In the genomic region with DNA sequence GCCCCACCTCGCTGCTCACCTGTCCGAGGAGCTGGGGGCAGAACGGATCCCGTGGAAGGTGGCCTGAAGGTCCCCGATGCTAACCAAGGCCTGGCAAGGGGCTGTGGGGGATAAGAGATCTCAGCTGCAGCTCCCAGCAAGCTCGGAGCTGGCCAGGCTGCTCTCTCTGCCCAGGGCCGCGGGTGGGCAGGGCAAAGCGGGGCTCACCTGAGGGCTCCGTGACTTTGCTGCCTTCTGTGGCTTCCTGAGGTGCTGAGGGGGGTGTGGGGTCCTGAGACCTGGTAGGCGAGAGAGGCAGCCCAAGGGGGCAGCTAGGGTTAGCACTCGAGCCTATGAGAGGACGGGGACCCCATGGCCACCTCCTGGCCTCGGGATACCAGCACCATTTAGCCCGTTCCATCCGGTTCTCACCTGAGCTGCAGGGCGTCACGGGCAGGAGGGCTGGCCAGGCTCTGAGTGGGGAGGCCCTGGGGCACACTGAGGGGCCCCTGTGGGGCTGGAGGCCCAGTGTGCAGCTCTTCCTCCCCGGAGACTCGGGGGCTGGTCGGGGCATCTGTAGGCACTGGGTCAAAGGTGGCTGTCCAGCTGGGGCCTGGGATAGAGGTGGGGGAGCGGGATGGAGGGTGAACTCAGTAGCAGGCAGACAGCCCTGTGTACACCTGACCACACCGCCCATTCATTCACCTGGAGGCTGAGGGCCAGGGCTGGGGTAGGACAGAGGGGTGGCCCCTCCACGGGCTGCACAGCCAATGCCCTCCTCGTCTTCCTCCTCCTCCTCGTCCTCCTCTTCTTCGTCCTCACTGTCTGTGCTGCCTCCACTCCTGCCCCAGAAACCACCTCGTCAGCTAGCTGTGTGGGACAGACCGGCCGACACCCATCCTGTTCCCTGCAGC, we compare ENCODE assay signal across 22 cellular contexts. TPM values are rescaled to one million over a fixed set of nuclear protein-coding genes. Genes with fewer than 3 reads are reported as not detected.
DNase-seq lines count a peak whose midpoint lies in the region; ATAC-seq, FAIRE-seq and TF ChIP-seq lines count a peak whose summit lies in the region.
"Had no signal": no experiment of that assay in that cellular context is flagged by ENCODE, and none has a peak within 500 bp of the region (broad histone marks: within the 10 kb centered on the region; RNA-seq: fewer than 3 reads in every experiment).

No MANE protein-coding gene starts in this region.

- H3K4me1 ChIP-seq in K562 (replicated peaks in 1 of 2; ENCODE audit: control insufficient read depth in 2 of 2, insufficient read depth in 2 of 2, low read length in 2 of 2), result peaks cover 0 to 43% of the 10 kb centered on the region in 2 experiments; a peak in 1 of 5 replicates
- peaks cover 0 to 24% (median 19%) of the 10 kb centered on the region in 4 donors for H3K4me1 ChIP-seq in sigmoid colon
- H3K4me1 ChIP-seq: BLaER1 had no signal

- H3K9me3 ChIP-seq in K562 (replicated peaks; ENCODE audit: control insufficient read depth, insufficient read depth, low read depth, low read length) (no peaks in the 10 kb centered on the region), sigmoid colon (no peaks in the 10 kb centered on the region)
- H3K9me3 ChIP-seq: BLaER1 had no signal

- no peak overlapping the region for H3K27ac ChIP-seq in K562 (ENCODE audit: extremely low read depth, low read depth, low read length)
- no peak overlapping the region for H3K27ac ChIP-seq in sigmoid colon
- H3K27ac ChIP-seq: 22Rv1, BLaER1, GM23248, KMS-11 had no signal

- TF ChIP-seq EP300 in K562 (IDR thresholded peaks at IDR 0.05; ENCODE audit: low read length) (no peak), sigmoid colon (IDR thresholded peaks at IDR 0.05) (no peak)

- intact Hi-C loops in K562 (cut with micrococcal nuclease) (no loop called here), sigmoid colon (cut with DNase I) (no loop called here)

- FAIRE-seq in K562 (lab: Jason Lieb, UNC), result no peak
- FAIRE-seq in D721Med (lab: Jason Lieb, UNC), result no peak

- TF ChIP-seq POLR2A in K562 (conservative IDR thresholded peaks at IDR 0.05) (no peak), sigmoid colon (IDR thresholded peaks at IDR 0.05) (no peak)

- H3K4me3 ChIP-seq in K562 (no peak overlapping the region), sigmoid colon (no peak overlapping the region)
- H3K4me3 ChIP-seq: BLaER1, GM23248 had no signal

- no TSS peak for BruUV-seq in K562 (replicated peaks; lab: Mats Ljungman, UMichigan)

- in situ Hi-C loops in K562 (cut with MboI), result no loop called here

- no peak for DNase-seq in activated T-cell treated with anti-CD3 and anti-CD28 coated beads, Interleukin-2, amount 50 U/mL, for 24 hours
- DNase-seq in activated T-cell treated with anti-CD3 and anti-CD28 coated beads, Interleukin-2, amount 50 U/mL, for 48 hours, result no peak
- DNase-seq in K562 (ENCODE audit: extremely low read depth in 1 of 4, low spot score in 3 of 4) (no peak), sigmoid colon (peak; percentile 56), D721Med (ENCODE audit: insufficient read length, low spot score) (no peak), HEK293T (ENCODE audit: extremely low spot score) (no peak)
- DNase-seq: ACHN; CD4-positive, alpha-beta T cell; COR-L47; DMS 273 treated with DMSO at 0.1 percent for 48 hours; GM23248; H9; MV-4-11; NCI-H1105 treated with DMSO at 0.1 percent for 48 hours; NCI-H2029 treated with DMSO at 0.1 percent for 48 hours; NCI-H226; NCI-H510A treated with DMSO at 0.1 percent for 48 hours; NCI-H748 treated with DMSO at 0.1 percent for 48 hours had no signal

- H2AFZ ChIP-seq in K562 (ENCODE audit: low read depth, low read length), result no peak overlapping the region
- H2AFZ ChIP-seq: GM23248 had no signal

- no peaks in the 10 kb centered on the region for H3K79me2 ChIP-seq in K562 (ENCODE audit: control insufficient read depth, insufficient read depth, low read length)

- H3K9me3 Mint-ChIP-seq in activated T-cell treated with anti-CD3 and anti-CD28 coated beads, Interleukin-2, amount 50 U/mL, for 24 hours, result no peaks in the 10 kb centered on the region
- H3K9me3 Mint-ChIP-seq: CD4-positive, alpha-beta T cell; H9 had no signal

- H3K36me3 ChIP-seq in K562 (ENCODE audit: control insufficient read depth, insufficient read depth, low read length) (peaks cover 94% of the 10 kb centered on the region), sigmoid colon (peaks cover 30 to 76% (median 47%) of the 10 kb centered on the region in 4 donors)

- no peaks in the 10 kb centered on the region for H4K20me1 ChIP-seq in K562 (replicated peaks; ENCODE audit: control insufficient read depth, insufficient read depth, low read length)

- peaks cover 93% of the 10 kb centered on the region for H3K36me3 Mint-ChIP-seq in activated T-cell treated with anti-CD3 and anti-CD28 coated beads, Interleukin-2, amount 50 U/mL, for 24 hours (ENCODE audit: low read depth)

- CTCF ChIA-PET in K562 (lab: Yijun Ruan, JAX; ENCODE audit: low intra/inter-chr PET ratio) (no interaction called here), HEK293T (lab: Yijun Ruan, JAX) (no interaction called here)

- H3K4me3 Mint-ChIP-seq in activated T-cell treated with anti-CD3 and anti-CD28 coated beads, Interleukin-2, amount 50 U/mL, for 24 hours, result no peak overlapping the region
- H3K4me3 Mint-ChIP-seq: CD4-positive, alpha-beta T cell; H9 had no signal

- no peak overlapping the region for H3K4me2 ChIP-seq in K562 (ENCODE audit: insufficient read depth, low read length)
- H3K4me2 ChIP-seq: BLaER1, KMS-11 had no signal

- POLR2A ChIA-PET in K562 (lab: Yijun Ruan, JAX) (interaction anchor here (0.6 to 1.1 kb wide), 4 partner anchors 8 to 63 kb away, joined by 3 read pairs; no protein-coding TSS in a partner anchor), HEK293T (lab: Yijun Ruan, JAX) (no interaction called here)

- H3K27ac Mint-ChIP-seq in activated T-cell treated with anti-CD3 and anti-CD28 coated beads, Interleukin-2, amount 50 U/mL, for 24 hours, result peak overlapping the region; percentile 44
- H3K27ac Mint-ChIP-seq: CD4-positive, alpha-beta T cell had no signal

- H3K27me3 ChIP-seq in K562 (ENCODE audit: control insufficient read depth in 2 of 2, insufficient read depth in 2 of 2, low read length in 2 of 2) (no peaks in the 10 kb centered on the region), sigmoid colon (no peaks in the 10 kb centered on the region)
- H3K27me3 ChIP-seq: BLaER1 had no signal

- peak overlapping the region in 1 of 2 experiments; percentile 15; a peak in 1 of 4 replicates for H3K9ac ChIP-seq in K562 (ENCODE audit: insufficient read depth in 1 of 2, low read depth in 2 of 2, low read length in 2 of 2)
- H3K9ac ChIP-seq: BLaER1, GM23248, KMS-11 had no signal

- no peaks in the 10 kb centered on the region for H3K27me3 Mint-ChIP-seq in activated T-cell treated with anti-CD3 and anti-CD28 coated beads, Interleukin-2, amount 50 U/mL, for 24 hours
- H3K27me3 Mint-ChIP-seq: CD4-positive, alpha-beta T cell had no signal

- peaks cover 3% of the 10 kb centered on the region for H3K9me1 ChIP-seq in K562 (ENCODE audit: control insufficient read depth, insufficient read depth, low read length)

- 93% methylated on average over 26 of the region's 30 CpGs for WGBS in K562 (ENCODE audit: insufficient coverage, low coverage, missing lambda C conversion rate)
- WGBS in sigmoid colon, 2 donors, result 95% methylated on average over 30 of the region's 30 CpGs

- no peak for TF ChIP-seq CTCF in K562 (IDR thresholded peaks at IDR 0.05 in 2 of 3, conservative IDR thresholded peaks at IDR 0.05 in 1 of 3; ENCODE audit: insufficient read depth in 2 of 3, low read depth in 1 of 3, low read length in 3 of 3)
- no peak for TF ChIP-seq CTCF in sigmoid colon (IDR thresholded peaks at IDR 0.05)
- no peak for TF ChIP-seq CTCF in D721Med (IDR thresholded peaks at IDR 0.05; ENCODE audit: insufficient read depth, missing control alignments)

- no peak for ATAC-seq in K562
- ATAC-seq: Panc1 had no signal

- no peak for TF ChIP-seq RAD21 in K562 (CRISPR knock-in tag; conservative IDR thresholded peaks at IDR 0.05 in 1 of 2, IDR thresholded peaks at IDR 0.05 in 1 of 2)

- peaks cover 2% of the 10 kb centered on the region for H3K4me1 Mint-ChIP-seq in activated T-cell treated with anti-CD3 and anti-CD28 coated beads, Interleukin-2, amount 50 U/mL, for 24 hours (ENCODE audit: low read depth)
- H3K4me1 Mint-ChIP-seq: H9 had no signal

RNA-seq across cellular contexts. Expression of a gene that starts 3.1 kb away (rescaled TPM):
- 8.0 and 35.1 TPM in 2 replicates for total RNA-seq in K562 (2011; cell fraction: chromatin; rRNA removed; ENCODE audit: low replicate concordance)
- 26.1 and 32.9 TPM in 2 replicates for total RNA-seq in K562 (2011; cell fraction: nucleolus; rRNA removed)
- 13.7 and 16.3 TPM in 2 replicates for total RNA-seq in K562 (2011; cell fraction: nucleoplasm; rRNA removed)
- total RNA-seq in K562 (2014; rRNA removed), result 3.9 and 4.6 TPM in 2 replicates
- 0.19 and 0.55 TPM in 2 replicates for total RNA-seq in K562 (2014; rRNA removed; fragmentation: Illumina TruSeq; extraction: Trizol)
- total RNA-seq in K562 (2015; rRNA removed; fragmentation: Illumina TruSeq; extraction: Trizol), result 2.1 TPM in 2 replicates
- total RNA-seq in K562 (2021), result 5.7 and 6.3 TPM in 2 replicates
- 1.3 and 3.2 TPM in 2 replicates for polyA plus RNA-seq in K562 (2011; rRNA removed)
- polyA plus RNA-seq in K562 (2011; cell fraction: cytosol; rRNA removed), result 2.8 and 7.3 TPM in 2 replicates
- 23.8 and 45.7 TPM in 2 replicates for polyA plus RNA-seq in K562 (2011; cell fraction: nucleus; rRNA removed)
- 5.1 and 12.3 TPM in 2 replicates for polyA plus RNA-seq in K562 (2012)
- 2.2 and 5.1 TPM in 2 replicates for polyA plus RNA-seq in K562 (2014; fragmentation: Illumina TruSeq; extraction: Trizol)
- under 1 TPM; 0.28 to 0.41 TPM for polyA plus RNA-seq in K562 (2014; fragmentation: Nextera tagmentation; extraction: Ambion mirVana)
- polyA plus RNA-seq in K562 (2014; rRNA removed), result 6.2 and 7.9 TPM in 2 replicates
- 0.81 and 1.5 TPM in 2 replicates for polyA minus RNA-seq in K562 (2011; rRNA and poly(A)+ RNA removed)
- 1.2 TPM in 1 of 2 replicates, not detected in the other for polyA minus RNA-seq in K562 (2011; cell fraction: cytosol; rRNA and poly(A)+ RNA removed)
- polyA minus RNA-seq in K562 (2011; cell fraction: nucleus; rRNA and poly(A)+ RNA removed), result 4.4 and 5.9 TPM in 2 replicates
- 1 to 10 TPM; 1.1 to 3.6 (median 1.8) TPM for total RNA-seq in sigmoid colon
- 1 to 10 TPM in 2 of 3 donors, under 1 TPM in 1; 0.69 to 7.9 (median 1.8) TPM for polyA plus RNA-seq in sigmoid colon

RNA-seq across cellular contexts. Expression of a gene that starts 22.3 kb away (rescaled TPM):
- 57.9 and 171 TPM in 2 replicates for total RNA-seq in K562 (2011; cell fraction: chromatin; rRNA removed; ENCODE audit: low replicate concordance)
- total RNA-seq in K562 (2011; cell fraction: nucleolus; rRNA removed), result 67.1 and 78.4 TPM in 2 replicates
- 53.0 and 59.6 TPM in 2 replicates for total RNA-seq in K562 (2011; cell fraction: nucleoplasm; rRNA removed)
- total RNA-seq in K562 (2014; rRNA removed) (24.0 and 36.5 TPM in 2 replicates), K562 (2014; rRNA removed; fragmentation: Illumina TruSeq; extraction: Trizol) (14.7 and 17.6 TPM in 2 replicates), K562 (2015; rRNA removed; fragmentation: Illumina TruSeq; extraction: Trizol) (18.6 and 19.0 TPM in 2 replicates), K562 (2021) (25.5 and 26.4 TPM in 2 replicates), sigmoid colon (1 to 10 TPM in 3 of 4 donors, under 1 TPM in 1; 0.95 to 4.3 (median 2.0) TPM)
- polyA plus RNA-seq in K562 (2011; rRNA removed) (33.6 and 34.3 TPM in 2 replicates), K562 (2014; fragmentation: Illumina TruSeq; extraction: Trizol) (31.2 and 33.2 TPM in 2 replicates), K562 (2014; fragmentation: Nextera tagmentation; extraction: Ambion mirVana) (1 to 10 TPM in 1 of 2 experiments, under 1 TPM in 1; 0.87 to 2.9 TPM), K562 (2014; rRNA removed) (22.7 and 22.8 TPM in 2 replicates), sigmoid colon (10 to 100 TPM; 31.2 to 61.3 (median 33.3) TPM)
- 31.6 and 38.9 TPM in 2 replicates for polyA plus RNA-seq in K562 (2011; cell fraction: cytosol; rRNA removed)
- 66.1 and 111 TPM in 2 replicates for polyA plus RNA-seq in K562 (2011; cell fraction: nucleus; rRNA removed)
- 19.2 and 61.5 TPM in 2 replicates for polyA plus RNA-seq in K562 (2012)
- polyA minus RNA-seq in K562 (2011; rRNA and poly(A)+ RNA removed), result 34.7 and 44.2 TPM in 2 replicates
- polyA minus RNA-seq in K562 (2011; cell fraction: cytosol; rRNA and poly(A)+ RNA removed), result 15.8 and 20.3 TPM in 2 replicates
- polyA minus RNA-seq in K562 (2011; cell fraction: nucleus; rRNA and poly(A)+ RNA removed), result 46.6 and 47.5 TPM in 2 replicates
- total RNA-seq: CD4-positive, alpha-beta T cell had no signal

RNA-seq across cellular contexts. Expression of a gene that starts 27.2 kb away (rescaled TPM):
- 138 and 331 TPM in 2 replicates for total RNA-seq in K562 (2011; cell fraction: chromatin; rRNA removed; ENCODE audit: low replicate concordance)
- total RNA-seq in K562 (2011; cell fraction: nucleolus; rRNA removed), result 170 and 181 TPM in 2 replicates
- 119 and 126 TPM in 2 replicates for total RNA-seq in K562 (2011; cell fraction: nucleoplasm; rRNA removed)
- total RNA-seq in K562 (2014; rRNA removed) (58.3 and 78.9 TPM in 2 replicates), K562 (2014; rRNA removed; fragmentation: Illumina TruSeq; extraction: Trizol) (25.5 and 28.1 TPM in 2 replicates), K562 (2015; rRNA removed; fragmentation: Illumina TruSeq; extraction: Trizol) (37.2 and 39.6 TPM in 2 replicates), K562 (2021) (115 and 135 TPM in 2 replicates), sigmoid colon (10 to 100 TPM; 17.1 to 46.8 (median 24.9) TPM)
- polyA plus RNA-seq in K562 (2011; rRNA removed) (37.0 and 59.5 TPM in 2 replicates), K562 (2014; fragmentation: Illumina TruSeq; extraction: Trizol) (42.6 and 75.6 TPM in 2 replicates), K562 (2014; fragmentation: Nextera tagmentation; extraction: Ambion mirVana) (under 1 TPM; 0.48 to 0.89 TPM), K562 (2014; rRNA removed) (72.9 and 82.6 TPM in 2 replicates), sigmoid colon (10 to 100 TPM; 19.8 to 78.1 (median 22.9) TPM)
- 51.6 and 73.6 TPM in 2 replicates for polyA plus RNA-seq in K562 (2011; cell fraction: cytosol; rRNA removed)
- polyA plus RNA-seq in K562 (2011; cell fraction: nucleus; rRNA removed), result 101 and 109 TPM in 2 replicates
- 69.7 and 88.1 TPM in 2 replicates for polyA plus RNA-seq in K562 (2012)
- polyA minus RNA-seq in K562 (2011; rRNA and poly(A)+ RNA removed), result 47.1 and 60.9 TPM in 2 replicates
- polyA minus RNA-seq in K562 (2011; cell fraction: cytosol; rRNA and poly(A)+ RNA removed), result 68.7 and 77.1 TPM in 2 replicates
- 31.9 and 52.0 TPM in 2 replicates for polyA minus RNA-seq in K562 (2011; cell fraction: nucleus; rRNA and poly(A)+ RNA removed)

RNA-seq across cellular contexts. Expression of a gene that starts 48.3 kb away (rescaled TPM):
- 1.8 and 7.4 TPM in 2 replicates for total RNA-seq in K562 (2011; cell fraction: chromatin; rRNA removed; ENCODE audit: low replicate concordance)
- total RNA-seq in K562 (2011; cell fraction: nucleolus; rRNA removed), result 14.1 and 16.0 TPM in 2 replicates
- total RNA-seq in K562 (2011; cell fraction: nucleoplasm; rRNA removed), result 5.8 and 8.5 TPM in 2 replicates
- total RNA-seq in K562 (2014; rRNA removed), result 54.6 and 63.3 TPM in 2 replicates
- total RNA-seq in K562 (2014; rRNA removed; fragmentation: Illumina TruSeq; extraction: Trizol), result 12.3 and 13.9 TPM in 2 replicates
- total RNA-seq in K562 (2015; rRNA removed; fragmentation: Illumina TruSeq; extraction: Trizol), result 38.7 and 41.3 TPM in 2 replicates
- 81.3 and 85.8 TPM in 2 replicates for total RNA-seq in K562 (2021)
- 20.6 and 30.4 TPM in 2 replicates for polyA plus RNA-seq in K562 (2011; rRNA removed)
- polyA plus RNA-seq in K562 (2011; cell fraction: cytosol; rRNA removed), result 38.3 and 103 TPM in 2 replicates
- 17.4 and 24.9 TPM in 2 replicates for polyA plus RNA-seq in K562 (2011; cell fraction: nucleus; rRNA removed)
- 67.2 and 80.0 TPM in 2 replicates for polyA plus RNA-seq in K562 (2012)
- 21.8 and 37.7 TPM in 2 replicates for polyA plus RNA-seq in K562 (2014; fragmentation: Illumina TruSeq; extraction: Trizol)
- polyA plus RNA-seq in K562 (2014; fragmentation: Nextera tagmentation; extraction: Ambion mirVana), result 1 to 10 TPM in 1 of 2 experiments, under 1 TPM in 1; 0.83 to 1.5 TPM
- polyA plus RNA-seq in K562 (2014; rRNA removed), result 59.0 and 62.3 TPM in 2 replicates
- 5.2 and 9.1 TPM in 2 replicates for polyA minus RNA-seq in K562 (2011; rRNA and poly(A)+ RNA removed)
- polyA minus RNA-seq in K562 (2011; cell fraction: cytosol; rRNA and poly(A)+ RNA removed), result 23.1 and 31.8 TPM in 2 replicates
- 6.2 and 6.8 TPM in 2 replicates for polyA minus RNA-seq in K562 (2011; cell fraction: nucleus; rRNA and poly(A)+ RNA removed)
- total RNA-seq in sigmoid colon, result 10 to 100 TPM; 19.7 to 30.5 (median 23.8) TPM
- 10 to 100 TPM; 31.8 to 62.7 (median 32.4) TPM for polyA plus RNA-seq in sigmoid colon

RNA-seq across cellular contexts. Expression of a gene that starts 51.5 kb away (rescaled TPM):
- 8.2 and 12.8 TPM in 2 replicates for total RNA-seq in K562 (2011; cell fraction: chromatin; rRNA removed; ENCODE audit: low replicate concordance)
- total RNA-seq in K562 (2011; cell fraction: nucleolus; rRNA removed), result 5.1 and 5.5 TPM in 2 replicates
- 8.5 and 9.7 TPM in 2 replicates for total RNA-seq in K562 (2011; cell fraction: nucleoplasm; rRNA removed)
- total RNA-seq in K562 (2014; rRNA removed) (9.9 and 15.7 TPM in 2 replicates), K562 (2014; rRNA removed; fragmentation: Illumina TruSeq; extraction: Trizol) (8.8 and 9.8 TPM in 2 replicates), K562 (2015; rRNA removed; fragmentation: Illumina TruSeq; extraction: Trizol) (6.6 and 7.2 TPM in 2 replicates), K562 (2021) (19.9 and 20.9 TPM in 2 replicates), sigmoid colon (1 to 10 TPM in 3 of 4 donors, under 1 TPM in 1; 0.99 to 7.8 (median 2.4) TPM)
- polyA plus RNA-seq in K562 (2011; rRNA removed) (3.9 and 5.0 TPM in 2 replicates), K562 (2014; fragmentation: Illumina TruSeq; extraction: Trizol) (18.0 and 19.4 TPM in 2 replicates), K562 (2014; fragmentation: Nextera tagmentation; extraction: Ambion mirVana) (1 to 10 TPM; 1.3 to 2.1 TPM), K562 (2014; rRNA removed) (14.2 and 15.2 TPM in 2 replicates), sigmoid colon (1 to 10 TPM in 2 of 3 donors, under 1 TPM in 1; 0.69 to 9.6 (median 1.6) TPM)
- polyA plus RNA-seq in K562 (2011; cell fraction: cytosol; rRNA removed), result 4.3 and 6.8 TPM in 2 replicates
- polyA plus RNA-seq in K562 (2011; cell fraction: nucleus; rRNA removed), result 5.3 and 5.7 TPM in 2 replicates
- polyA plus RNA-seq in K562 (2012), result 15.2 and 38.7 TPM in 2 replicates
- 2.4 and 5.1 TPM in 2 replicates for polyA minus RNA-seq in K562 (2011; rRNA and poly(A)+ RNA removed)
- 8.4 and 13.2 TPM in 2 replicates for polyA minus RNA-seq in K562 (2011; cell fraction: cytosol; rRNA and poly(A)+ RNA removed)
- 3.1 and 3.4 TPM in 2 replicates for polyA minus RNA-seq in K562 (2011; cell fraction: nucleus; rRNA and poly(A)+ RNA removed)
- total RNA-seq: GM23248 had no signal
